In the genomic region with DNA sequence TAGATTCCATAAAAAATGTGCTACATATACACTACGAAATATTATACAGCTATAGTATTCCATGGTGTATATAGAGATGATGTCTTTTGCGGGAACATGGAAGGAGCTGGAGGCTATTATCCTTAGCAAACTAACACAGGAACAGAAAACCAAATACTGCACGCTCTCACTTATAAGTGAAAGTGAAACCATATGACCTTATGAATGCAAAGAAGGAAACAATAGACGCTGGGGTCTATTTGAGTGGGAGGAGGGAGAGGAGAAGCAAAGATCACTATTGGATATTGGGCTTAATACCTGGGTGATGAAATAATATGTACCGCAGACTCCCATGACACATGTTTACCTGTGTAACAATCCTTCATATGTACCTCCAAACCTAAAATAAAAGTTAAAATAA, we compare ENCODE assay signal across 9 cellular contexts.
DNase-seq lines count a peak whose midpoint lies in the region; ATAC-seq, FAIRE-seq and TF ChIP-seq lines count a peak whose summit lies in the region.
"Had no signal": no experiment of that assay in that cellular context is flagged by ENCODE, and none has a peak within 500 bp of the region (broad histone marks: within the 10 kb centered on the region; RNA-seq: fewer than 3 reads in every experiment).

No MANE protein-coding gene starts in this region.

- peaks cover 0 to 3% (median 0%) of the 10 kb centered on the region in 4 donors for H3K4me1 ChIP-seq in upper lobe of left lung
- H3K4me1 ChIP-seq in transverse colon: no peaks in the 10 kb centered on the region

- WGBS in upper lobe of left lung, 2 donors: 38 to 44% methylated on average over 5 of the region's 5 CpGs
- 28 to 30% methylated on average over 3 to 5 of the region's 5 CpGs for WGBS in transverse colon (ENCODE audit: low coverage in 1 of 2), 2 donors

- H3K36me3 ChIP-seq in upper lobe of left lung (no peaks in the 10 kb centered on the region), transverse colon (no peaks in the 10 kb centered on the region)

- no peak for DNase-seq in GM18507 (ENCODE audit: extremely low spot score, insufficient read length, low read depth)
- DNase-seq in NCI-H460 (ENCODE audit: extremely low read depth, low read depth): peak; percentile 25
- no peak for DNase-seq in epithelial cell of proximal tubule (ENCODE audit: low read depth)
- no peak for DNase-seq in upper lobe of left lung
- DNase-seq in transverse colon: no peak
- DNase-seq in NCI-H2227 (lab: John Stamatoyannopoulos, UW; ENCODE audit: unreplicated experiment): no peak
- DNase-seq in activated CD8-positive, alpha-beta memory T cell treated with anti-CD3 and anti-CD28 coated beads for 24 hours: no peak

- no peak for TF ChIP-seq POLR2A in upper lobe of left lung (IDR thresholded peaks at IDR 0.05)
- TF ChIP-seq POLR2A in transverse colon (IDR thresholded peaks at IDR 0.05): no peak

- peak; percentile 15 for FAIRE-seq in GM18507 (lab: Jason Lieb, UNC)
- FAIRE-seq: keratinocyte had no signal

- ATAC-seq in HG02571 (IDR thresholded peaks at IDR 0.05; ENCODE audit: unreplicated experiment) (peak; percentile 77), upper lobe of left lung (ENCODE audit: low FRiP score in 2 of 2) (peak in 1 of 2 donors; percentile 26)

- intact Hi-C loops in transverse colon (cut with DNase I; ENCODE audit: low total_unique reads): no loop called here

- no peaks in the 10 kb centered on the region for H3K27me3 ChIP-seq in upper lobe of left lung
- no peaks in the 10 kb centered on the region for H3K27me3 ChIP-seq in transverse colon

- H3K27ac ChIP-seq in upper lobe of left lung (no peak overlapping the region), transverse colon (no peak overlapping the region)

- H3K9me3 ChIP-seq in upper lobe of left lung (no peaks in the 10 kb centered on the region), transverse colon (peaks cover 0 to 4% of the 10 kb centered on the region in 2 donors)

- H3K4me3 ChIP-seq in epithelial cell of proximal tubule (ENCODE audit: low read depth, low read length) (peak overlapping the region; percentile 36), upper lobe of left lung (peak overlapping the region in 3 of 4 donors; percentile 6 to 32 (median 28)), transverse colon (peak overlapping the region in 2 of 4 donors; percentile 11 to 25)

- in situ Hi-C loops in transverse colon (cut with MboI; ENCODE audit: low pct_ligation_motif_present in 1 of 4, low pct_unique_long_range_greater_than_20kb in 1 of 4, low sequenced_read_pairs in 3 of 4): no loop called here

- TF ChIP-seq EP300 in upper lobe of left lung (IDR thresholded peaks at IDR 0.05) (no peak), transverse colon (IDR thresholded peaks at IDR 0.05; ENCODE audit: low read depth) (no peak)

- TF ChIP-seq CTCF in epithelial cell of proximal tubule (conservative IDR thresholded peaks at IDR 0.05; ENCODE audit: low read depth, low read length) (no peak), upper lobe of left lung (IDR thresholded peaks at IDR 0.05) (no peak), transverse colon (IDR thresholded peaks at IDR 0.05) (no peak)
